ENCODE assay signal across 8 cellular contexts in the genomic region with DNA sequence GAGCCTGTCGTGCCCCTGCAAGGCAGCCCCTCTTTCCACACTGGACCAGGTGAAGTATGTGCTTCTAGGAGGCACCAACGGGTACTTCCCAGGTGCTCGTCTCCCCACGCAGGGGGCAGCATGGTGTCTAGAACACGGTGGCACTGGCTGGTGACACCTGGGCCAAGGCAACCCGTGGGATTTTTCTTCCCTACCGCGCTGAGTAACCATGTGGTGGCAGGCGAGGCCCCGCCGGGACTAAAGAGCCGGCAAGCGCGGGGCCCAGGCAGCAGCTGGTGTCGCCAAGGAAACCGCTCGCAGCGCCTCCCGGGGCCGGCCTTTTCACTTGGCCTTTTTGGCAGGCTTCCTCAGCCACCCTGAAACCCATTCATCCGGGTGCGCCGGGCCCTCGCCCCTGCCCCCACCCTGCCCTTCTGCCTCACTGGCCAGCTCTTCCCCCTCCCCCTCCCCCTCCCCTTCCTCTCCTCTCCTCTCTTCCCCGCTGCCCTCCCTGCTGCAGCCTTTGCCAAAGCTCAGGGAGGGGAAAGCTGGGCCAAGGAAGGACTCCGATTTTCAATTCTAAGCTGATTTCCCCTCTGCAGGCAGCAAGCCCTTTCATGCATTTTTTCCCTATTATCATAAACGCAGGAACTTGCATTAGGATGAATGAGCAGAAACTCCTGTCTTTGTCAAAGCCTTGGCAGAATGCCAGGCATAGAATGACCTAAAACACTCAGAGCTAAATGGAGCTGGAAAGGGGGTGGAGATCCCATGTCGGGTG.
DNase-seq lines count a peak whose midpoint lies in the region; ATAC-seq and TF ChIP-seq lines count a peak whose summit lies in the region.

No MANE protein-coding gene starts in this region.

- no peak for TF ChIP-seq EP300 in stomach (IDR thresholded peaks at IDR 0.05)

- no peak for TF ChIP-seq POLR2A in stomach (IDR thresholded peaks at IDR 0.05)

- ATAC-seq in GM21619 (IDR thresholded peaks at IDR 0.05; ENCODE audit: unreplicated experiment) = peak; percentile 87
- peak; percentile 90 for ATAC-seq in Panc1
- ATAC-seq in activated T-helper 17 cell treated with anti-CD3 and anti-CD28 coated beads, Interleukin-2, amount 50 U/mL, for 72 hours (replicated peaks) = peak; percentile 93

- POLR2A ChIA-PET in Panc1 (lab: Charles Lee) = interaction anchor here (0.6 to 0.9 kb wide), 3 partner anchors 9 to 1774 kb away, joined by 3 read pairs; no protein-coding TSS in a partner anchor

- intact Hi-C loops in Panc1 (cut with micrococcal nuclease; ENCODE audit: unreplicated experiment) = no loop called here
- intact Hi-C loops in stomach (cut with DNase I; ENCODE audit: low total_unique reads) = no loop called here

- BruUV-seq in Panc1 (replicated peaks; lab: Mats Ljungman, UMichigan) = no TSS peak

- TF ChIP-seq CTCF in KMS-11 (conservative IDR thresholded peaks at IDR 0.05; ENCODE audit: low read depth, low read length) = no peak
- TF ChIP-seq CTCF in Panc1 (IDR thresholded peaks at IDR 0.05) = no peak; the same call in 1 of the 2 replicates
- peak; percentile 47 to 64 (median 47) for TF ChIP-seq CTCF in nephron (IDR thresholded peaks at IDR 0.05; ENCODE audit: unreplicated experiment in 3 of 3)
- TF ChIP-seq CTCF in stomach (IDR thresholded peaks at IDR 0.05) = peak in 5 of 7 experiments; percentile 42 to 84 (median 65)

- H3K4me3 Mint-ChIP-seq in activated T-helper 17 cell treated with anti-CD3 and anti-CD28 coated beads, Interleukin-2, amount 50 U/mL, for 72 hours = peak overlapping the region; percentile 56
- peak overlapping the region; percentile 42 to 63 (median 43) for H3K4me3 Mint-ChIP-seq in nephron

- in situ Hi-C loops in Panc1 (cut with HindIII; ENCODE audit: low pct_unique_long_range_greater_than_20kb, low sequenced_read_pairs) = no loop called here

- H3K27me3 ChIP-seq in KMS-11 (ENCODE audit: insufficient read depth, low read depth) (no peaks in the 10 kb centered on the region), Panc1 (ENCODE audit: control insufficient read depth, insufficient read depth, low read length) (no peaks in the 10 kb centered on the region), stomach (no peaks in the 10 kb centered on the region)

- CTCF ChIA-PET in Panc1 (lab: Charles Lee) = interaction anchor here (0.5 to 1.4 kb wide), 3 partner anchors 13 to 104 kb away, joined by 8 to 9 read pairs (median 9); no protein-coding TSS in a partner anchor

- H3K4me2 ChIP-seq in KMS-11 = peak overlapping the region; percentile 80

- WGBS in stomach, 5 donors = 3 to 8% (median 4%) methylated on average over 15 to 28 of the region's 28 CpGs

- H3K27me3 Mint-ChIP-seq in activated T-helper 17 cell treated with anti-CD3 and anti-CD28 coated beads, Interleukin-2, amount 50 U/mL, for 72 hours = no peaks in the 10 kb centered on the region
- peaks cover 4% of the 10 kb centered on the region for H3K27me3 Mint-ChIP-seq in nephron (ENCODE audit: low read depth)

- no peaks in the 10 kb centered on the region for H3K36me3 Mint-ChIP-seq in activated T-helper 17 cell treated with anti-CD3 and anti-CD28 coated beads, Interleukin-2, amount 50 U/mL, for 72 hours (ENCODE audit: low read depth)
- no peaks in the 10 kb centered on the region for H3K36me3 Mint-ChIP-seq in nephron (ENCODE audit: low read depth)

- peak overlapping the region; percentile 49 for H2AFZ ChIP-seq in KMS-11 (ENCODE audit: low read depth)

- H3K4me1 Mint-ChIP-seq in activated T-helper 17 cell treated with anti-CD3 and anti-CD28 coated beads, Interleukin-2, amount 50 U/mL, for 72 hours = peaks cover 13% of the 10 kb centered on the region
- H3K4me1 Mint-ChIP-seq in nephron = peaks cover 61% of the 10 kb centered on the region

- H3K27ac Mint-ChIP-seq in activated T-helper 17 cell treated with anti-CD3 and anti-CD28 coated beads, Interleukin-2, amount 50 U/mL, for 72 hours = peak overlapping the region; percentile 78
- H3K27ac Mint-ChIP-seq in nephron = peak overlapping the region; percentile 92 to 95 (median 94)

- H3K27ac ChIP-seq in KMS-11 (peak overlapping the region; percentile 71), Panc1 (ENCODE audit: low read length) (peak overlapping the region; percentile 98), stomach (peak overlapping the region; percentile 80 to 96 (median 82))

- H3K4me1 ChIP-seq in KMS-11 (ENCODE audit: low read depth, poor library complexity, severe bottlenecking) (peaks cover 28% of the 10 kb centered on the region), Panc1 (ENCODE audit: control insufficient read depth, insufficient read depth, low read length) (peaks cover 39% of the 10 kb centered on the region), stomach (peaks cover 30 to 51% (median 44%) of the 10 kb centered on the region in 4 donors)

- no peaks in the 10 kb centered on the region for H3K9me3 Mint-ChIP-seq in activated T-helper 17 cell treated with anti-CD3 and anti-CD28 coated beads, Interleukin-2, amount 50 U/mL, for 72 hours
- no peaks in the 10 kb centered on the region for H3K9me3 Mint-ChIP-seq in nephron

- H3K36me3 ChIP-seq in KMS-11 (ENCODE audit: insufficient read depth) (no peaks in the 10 kb centered on the region), Panc1 (ENCODE audit: control insufficient read depth, insufficient read depth, low read length) (no peaks in the 10 kb centered on the region), stomach (no peaks in the 10 kb centered on the region)

- no peaks in the 10 kb centered on the region for H4K20me1 ChIP-seq in KMS-11 (ENCODE audit: insufficient read depth)

- no peak overlapping the region for H3K4me3 ChIP-seq in KMS-11 (IDR thresholded peaks at IDR 0.05; ENCODE audit: insufficient read depth, low read depth, low read length)
- peak overlapping the region in 1 of 2 experiments; percentile 12; a peak in 1 of 4 replicates for H3K4me3 ChIP-seq in Panc1 (ENCODE audit: low read depth in 2 of 2, low read length in 2 of 2)
- peak overlapping the region in 2 of 4 donors; percentile 9 for H3K4me3 ChIP-seq in stomach

- H3K9me3 ChIP-seq in Panc1 (ENCODE audit: control insufficient read depth, insufficient read depth, low read depth, low read length) (no peaks in the 10 kb centered on the region), stomach (no peaks in the 10 kb centered on the region)

- no peak overlapping the region; the same call in 1 of the 2 replicates for H3K9ac ChIP-seq in KMS-11

- no peaks in the 10 kb centered on the region for H3K79me2 ChIP-seq in KMS-11 (ENCODE audit: insufficient read depth, low read depth)

- DNase-seq in DMS 273 (lab: John Stamatoyannopoulos, UW; ENCODE audit: unreplicated experiment) (peak; percentile 98), Panc1 (ENCODE audit: low read depth, low spot score) (no peak), fibroblast of peridontal ligament (ENCODE audit: extremely low read depth) (peak; percentile 82), stomach (peak; percentile 94)

Comparison
In these comparisons a context has a peak if more than half of its experiments do, and no peak if none do; other contexts are left out.
1. CTCF ChIP-seq: peak in nephron (3 of 3) and stomach (5 of 7); none in KMS-11 (single experiment) and Panc1 (single experiment).
2. Peak in every context shown above with its lines, with median percentiles within 50 percentile points of each other: ATAC-seq and H3K27ac ChIP-seq.